Comparison of ENCODE assay signal across 9 cellular contexts in the genomic region with DNA sequence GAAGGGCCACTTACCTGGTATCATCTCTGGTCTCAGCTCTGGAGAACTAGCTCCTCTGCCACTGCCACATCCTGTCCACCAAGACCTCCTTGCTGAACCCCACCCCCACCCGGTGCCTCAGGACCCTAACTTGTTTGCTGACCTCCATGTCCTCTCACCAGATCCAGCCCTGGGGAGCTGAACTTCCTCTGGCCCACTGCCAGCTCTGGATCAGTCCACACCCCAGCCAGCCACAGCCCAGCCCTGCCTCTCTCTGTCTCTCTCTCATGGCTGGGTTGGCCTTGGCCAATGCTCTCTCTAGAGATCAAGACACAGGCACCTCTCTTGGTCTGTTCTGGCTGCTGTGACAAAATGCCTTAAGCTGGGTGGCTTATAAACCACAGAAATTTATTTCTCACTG. TPM values are rescaled to one million over a fixed set of nuclear protein-coding genes. Genes with fewer than 3 reads are reported as not detected.
"Had no signal": no experiment of that assay in that cellular context is flagged by ENCODE, and none has a peak within 500 bp of the region (broad histone marks: within the 10 kb centered on the region; RNA-seq: fewer than 3 reads in every experiment).

No MANE protein-coding gene starts in this region.

RNA-seq across cellular contexts. Expression of gene NPY4R, which starts 14.4 kb away (rescaled TPM):
- total RNA-seq: activated CD4-positive, alpha-beta T cell treated with anti-CD3 and anti-CD28 coated beads, Interleukin-2, amount 10 ng/mL, durations not matched to agents 24 days and 14 days; activated CD8-positive, alpha-beta memory T cell treated with anti-CD3 and anti-CD28 coated beads for 36 hours; activated CD8-positive, alpha-beta T cell treated with anti-CD3 and anti-CD28 coated beads for 36 hours; activated naive CD8-positive, alpha-beta T cell treated with anti-CD3 and anti-CD28 coated beads, Interleukin-2, amount 10 ng/mL, durations not matched to agents 7 days and 5 days; activated T-cell treated with anti-CD3 and anti-CD28 coated beads, Interleukin-2, amount 50 U/mL, for 72 hours; activated T-helper 2 cell treated with anti-CD3 and anti-CD28 coated beads, Interferon-gamma antibody, Interleukin-2, Interleukin-4, amounts not matched to agents 10 μg/mL and 5 μg/mL and 100 μg/mL, durations not matched to agents 14 hours and 24 hours and 36 hours; body of pancreas; breast epithelium; PC-3 had no signal
